ENCODE assay signal across 17 cellular contexts in the genomic region with DNA sequence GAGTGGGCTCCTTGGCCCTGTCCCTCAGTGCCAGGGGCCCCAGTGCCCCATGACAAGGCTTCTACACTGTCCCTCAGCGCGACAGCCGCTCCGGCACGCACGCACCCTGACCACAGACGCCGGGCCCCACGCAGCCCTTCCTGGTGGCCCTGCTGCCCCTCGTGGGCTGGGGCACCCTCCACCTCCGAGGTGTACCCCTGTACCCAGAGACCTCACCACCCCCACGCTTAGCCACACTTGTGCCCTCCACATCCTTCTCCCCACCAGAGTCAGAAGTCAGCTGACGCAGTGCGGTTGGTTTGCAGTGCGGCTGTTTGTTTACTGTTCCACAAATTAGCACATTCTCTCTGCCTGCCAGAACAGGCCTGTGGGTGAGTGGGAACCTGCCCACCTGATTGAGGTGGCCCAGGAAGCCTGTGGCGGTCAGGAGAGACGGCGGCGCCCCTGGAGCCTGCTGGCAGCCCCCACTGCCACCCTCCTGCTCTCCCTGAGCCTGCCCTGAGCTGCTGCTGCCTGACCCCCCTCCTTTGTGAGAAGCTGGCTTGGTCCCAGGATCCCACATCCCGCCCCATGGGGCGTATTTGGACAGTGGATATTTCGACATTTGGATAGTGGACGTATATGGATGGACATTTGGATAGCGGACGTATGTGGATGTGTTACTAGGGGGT. TPM values are rescaled to one million over a fixed set of nuclear protein-coding genes. Genes with fewer than 3 reads are reported as not detected.
"Had no signal": no experiment of that assay in that cellular context is flagged by ENCODE, and none has a peak within 500 bp of the region (broad histone marks: within the 10 kb centered on the region; RNA-seq: fewer than 3 reads in every experiment).

No MANE protein-coding gene starts in this region.

- H3K27ac ChIP-seq: coronary artery, transverse colon had no signal

- FAIRE-seq: endothelial cell of umbilical vein, small intestine had no signal

- H3K9me3 ChIP-seq: SK-N-SH had no signal

- H3K27me3 ChIP-seq: transverse colon had no signal

- H3K4me2 ChIP-seq: SK-N-SH had no signal

- H3K4me1 ChIP-seq: transverse colon had no signal

- ATAC-seq: activated naive CD4-positive, alpha-beta T cell treated with anti-CD3 and anti-CD28 coated beads, Interleukin-2, amount 50 U/mL, for 72 hours; left colon; naive thymus-derived CD4-positive, alpha-beta T cell; T-cell had no signal

- DNase-seq: activated CD4-positive, alpha-beta T cell treated with anti-CD3 and anti-CD28 coated beads, Interleukin-2, amount 50 U/mL, for 48 hours; central memory CD4-positive, alpha-beta T cell; foreskin melanocyte; left colon; naive thymus-derived CD4-positive, alpha-beta T cell; SK-N-SH; small intestine; stimulated activated CD4-positive, alpha-beta T cell treated with anti-CD3 and anti-CD28 coated beads, Interleukin-4, amount 100 ng/mL, for 4 hours; stimulated activated CD8-positive, alpha-beta memory T cell treated with anti-CD3 and anti-CD28 coated beads, Interleukin-4, amount 100 ng/mL, for 48 hours; stimulated activated naive CD4-positive, alpha-beta T cell treated with Interleukin-2 at 50 U/mL for 16 hours; transverse colon had no signal

- H3K9ac ChIP-seq: SK-N-SH had no signal

- H3K4me3 ChIP-seq: coronary artery, transverse colon had no signal

RNA-seq across cellular contexts. Expression of gene CDH15, which starts 38.0 kb away (rescaled TPM):
- total RNA-seq: activated T-helper 2 cell treated with anti-CD3 and anti-CD28 coated beads, Interferon-gamma antibody, Interleukin-2, Interleukin-4, amounts not matched to agents 10 μg/mL and 5 μg/mL and 100 μg/mL, durations not matched to agents 14 hours and 24 hours and 36 hours; endothelial cell of umbilical vein; left colon; mononuclear cell; naive thymus-derived CD4-positive, alpha-beta T cell; transverse colon had no signal
- polyA plus RNA-seq: naive thymus-derived CD4-positive, alpha-beta T cell had no signal
